ENCODE assay signal across 16 cellular contexts in genomic region chr22:46896166-46896565, GRCh38.
DNase-seq lines count a peak whose midpoint lies in the region; ATAC-seq and TF ChIP-seq lines count a peak whose summit lies in the region.
"Had no signal": no experiment of that assay in that cellular context is flagged by ENCODE, and none has a peak within 500 bp of the region (broad histone marks: within the 10 kb centered on the region; RNA-seq: fewer than 3 reads in every experiment).

No MANE protein-coding gene starts in this region.

- H3K4me1 ChIP-seq in BLaER1 (peaks cover 46% of the 10 kb centered on the region), neutrophil (ENCODE audit: control insufficient read depth in 1 of 2, insufficient read depth in 1 of 2, low read depth in 1 of 2, low read length in 1 of 2) (peaks cover 6 to 9% of the 10 kb centered on the region in 2 experiments)

- peak; percentile 18 for ATAC-seq in activated B cell treated with CpG ODN at 0.5 μM for 24 hours (ENCODE audit: low read depth)
- ATAC-seq in HG03280 (IDR thresholded peaks at IDR 0.05; ENCODE audit: unreplicated experiment): no peak
- no peak for ATAC-seq in GM18505 (IDR thresholded peaks at IDR 0.05; ENCODE audit: unreplicated experiment)

- no peak overlapping the region for H3K4me3 ChIP-seq in BLaER1
- H3K4me3 ChIP-seq in neutrophil (ENCODE audit: low read depth in 1 of 2, low read length in 1 of 2): no peak overlapping the region

- peak overlapping the region; percentile 59 for H3K4me2 ChIP-seq in BLaER1

- no peak for TF ChIP-seq POLR2A in GM18505 (IDR thresholded peaks at IDR 0.05; ENCODE audit: borderline replicate concordance, extremely low read depth, insufficient read depth, insufficient read length)

- intact Hi-C loops in activated CD4-positive, alpha-beta T cell treated with anti-CD3 and anti-CD28 coated beads, Interleukin-2, amount 10 ng/mL, durations not matched to agents 24 days and 14 days (cut with micrococcal nuclease): no loop called here
- intact Hi-C loops in activated B cell treated with CpG ODN at 0.5 μM for 24 hours (cut with micrococcal nuclease) (loop anchor here (2.0 kb wide), 1 partner anchor 47 kb away; no protein-coding TSS in a partner anchor), posterior cingulate gyrus (cut with DNase I) (no loop called here)

- H3K9ac ChIP-seq in BLaER1: no peak overlapping the region

- CTCF ChIA-PET in activated CD4-positive, alpha-beta T cell treated with anti-CD3 and anti-CD28 coated beads, Interleukin-2, amount 10 ng/mL, durations not matched to agents 7 days and 5 days (lab: Charles Lee): no interaction called here
- CTCF ChIA-PET in activated B cell treated with CpG ODN at 0.5 μM for 24 hours (lab: Charles Lee): no interaction called here

- H3K4me3 Mint-ChIP-seq in activated CD4-positive, alpha-beta T cell treated with anti-CD3 and anti-CD28 coated beads, Interleukin-2, amount 10 ng/mL, durations not matched to agents 24 days and 14 days: no peak overlapping the region
- H3K4me3 Mint-ChIP-seq in activated CD4-positive, alpha-beta T cell treated with anti-CD3 and anti-CD28 coated beads, Interleukin-2, amount 10 ng/mL, durations not matched to agents 7 days and 5 days: no peak overlapping the region
- H3K4me3 Mint-ChIP-seq in activated B cell treated with CpG ODN at 0.5 μM for 24 hours: no peak overlapping the region
- H3K4me3 Mint-ChIP-seq: HFFc6 had no signal

- no peak for DNase-seq in activated CD4-positive, alpha-beta T cell treated with anti-CD3 and anti-CD28 coated beads, Interleukin-2, amount 10 ng/mL, durations not matched to agents 24 days and 14 days
- no peak for DNase-seq in activated CD4-positive, alpha-beta T cell treated with anti-CD3 and anti-CD28 coated beads, Interleukin-2, amount 10 ng/mL, durations not matched to agents 7 days and 5 days
- DNase-seq in activated B cell treated with CpG ODN at 0.5 μM for 24 hours: no peak
- no peak for DNase-seq in posterior cingulate gyrus
- DNase-seq: HFFc6, Karpas-422, NCI-H1417 treated with DMSO at 0.1 percent for 48 hours, NCI-H187 treated with DMSO at 0.1 percent for 48 hours, NCI-H2227 treated with DMSO at 0.1 percent for 48 hours, NCI-H510A treated with DMSO at 0.1 percent for 48 hours, NCI-H774, Right ventricle myocardium superior had no signal

- peaks cover 5% of the 10 kb centered on the region for H3K4me1 Mint-ChIP-seq in activated CD4-positive, alpha-beta T cell treated with anti-CD3 and anti-CD28 coated beads, Interleukin-2, amount 10 ng/mL, durations not matched to agents 24 days and 14 days
- H3K4me1 Mint-ChIP-seq in activated CD4-positive, alpha-beta T cell treated with anti-CD3 and anti-CD28 coated beads, Interleukin-2, amount 10 ng/mL, durations not matched to agents 7 days and 5 days: peaks cover 4% of the 10 kb centered on the region
- peaks cover 29% of the 10 kb centered on the region for H3K4me1 Mint-ChIP-seq in activated B cell treated with CpG ODN at 0.5 μM for 24 hours

- no peaks in the 10 kb centered on the region for H3K9me3 ChIP-seq in BLaER1
- H3K9me3 ChIP-seq in neutrophil: no peaks in the 10 kb centered on the region

- peaks cover 40% of the 10 kb centered on the region for H3K36me3 Mint-ChIP-seq in activated CD4-positive, alpha-beta T cell treated with anti-CD3 and anti-CD28 coated beads, Interleukin-2, amount 10 ng/mL, durations not matched to agents 24 days and 14 days (ENCODE audit: low read depth)
- peaks cover 18% of the 10 kb centered on the region for H3K36me3 Mint-ChIP-seq in activated CD4-positive, alpha-beta T cell treated with anti-CD3 and anti-CD28 coated beads, Interleukin-2, amount 10 ng/mL, durations not matched to agents 7 days and 5 days (ENCODE audit: low read depth)
- peaks cover 84% of the 10 kb centered on the region for H3K36me3 Mint-ChIP-seq in activated B cell treated with CpG ODN at 0.5 μM for 24 hours (ENCODE audit: low read depth)

- no peaks in the 10 kb centered on the region for H3K9me3 Mint-ChIP-seq in activated CD4-positive, alpha-beta T cell treated with anti-CD3 and anti-CD28 coated beads, Interleukin-2, amount 10 ng/mL, durations not matched to agents 24 days and 14 days
- H3K9me3 Mint-ChIP-seq in activated CD4-positive, alpha-beta T cell treated with anti-CD3 and anti-CD28 coated beads, Interleukin-2, amount 10 ng/mL, durations not matched to agents 7 days and 5 days: no peaks in the 10 kb centered on the region
- H3K9me3 Mint-ChIP-seq in activated B cell treated with CpG ODN at 0.5 μM for 24 hours: no peaks in the 10 kb centered on the region
- H3K9me3 Mint-ChIP-seq: HFFc6 had no signal

- H4K20me1 ChIP-seq in BLaER1: peaks cover 64% of the 10 kb centered on the region

- TF ChIP-seq CTCF in activated B cell treated with CpG ODN at 0.5 μM for 24 hours (IDR thresholded peaks at IDR 0.05): no peak
- TF ChIP-seq CTCF in neutrophil (IDR thresholded peaks at IDR 0.05): no peak

- no peaks in the 10 kb centered on the region for H3K27me3 Mint-ChIP-seq in activated CD4-positive, alpha-beta T cell treated with anti-CD3 and anti-CD28 coated beads, Interleukin-2, amount 10 ng/mL, durations not matched to agents 24 days and 14 days
- H3K27me3 Mint-ChIP-seq in activated CD4-positive, alpha-beta T cell treated with anti-CD3 and anti-CD28 coated beads, Interleukin-2, amount 10 ng/mL, durations not matched to agents 7 days and 5 days: no peaks in the 10 kb centered on the region
- H3K27me3 Mint-ChIP-seq in activated B cell treated with CpG ODN at 0.5 μM for 24 hours: no peaks in the 10 kb centered on the region

- H3K27ac Mint-ChIP-seq in activated CD4-positive, alpha-beta T cell treated with anti-CD3 and anti-CD28 coated beads, Interleukin-2, amount 10 ng/mL, durations not matched to agents 24 days and 14 days: peak overlapping the region; percentile 22
- no peak overlapping the region for H3K27ac Mint-ChIP-seq in activated CD4-positive, alpha-beta T cell treated with anti-CD3 and anti-CD28 coated beads, Interleukin-2, amount 10 ng/mL, durations not matched to agents 7 days and 5 days
- H3K27ac Mint-ChIP-seq in activated B cell treated with CpG ODN at 0.5 μM for 24 hours: peak overlapping the region; percentile 76
- H3K27ac Mint-ChIP-seq: HFFc6 had no signal

- H3K27me3 ChIP-seq in BLaER1 (no peaks in the 10 kb centered on the region), neutrophil (no peaks in the 10 kb centered on the region)

- POLR2A ChIA-PET in activated CD4-positive, alpha-beta T cell treated with anti-CD3 and anti-CD28 coated beads, Interleukin-2, amount 10 ng/mL, durations not matched to agents 7 days and 5 days (lab: Charles Lee): no interaction called here
- POLR2A ChIA-PET in activated B cell treated with CpG ODN at 0.5 μM for 24 hours (lab: Charles Lee): no interaction called here

- peak overlapping the region; percentile 10; the same call in 1 of the 2 replicates for H3K27ac ChIP-seq in BLaER1
- H3K27ac ChIP-seq in neutrophil: peak overlapping the region; percentile 41

- H3K36me3 ChIP-seq in BLaER1: peaks cover 52% of the 10 kb centered on the region
- peaks cover 54% of the 10 kb centered on the region for H3K36me3 ChIP-seq in neutrophil
